In genomic region chr5:78547731-78548189, GRCh38 we compare ENCODE assay signal across 11 cellular contexts.
A peak's percentile ranks its signal among the peaks of the same experiment; 100 is the strongest.
DNase-seq lines count a peak whose midpoint lies in the region; ATAC-seq, FAIRE-seq and TF ChIP-seq lines count a peak whose summit lies in the region.
"Had no signal": no experiment of that assay in that cellular context is flagged by ENCODE, and none has a peak within 500 bp of the region (broad histone marks: within the 10 kb centered on the region; RNA-seq: fewer than 3 reads in every experiment).

No MANE protein-coding gene starts in this region.

- H3F3A ChIP-seq in MM.1S (ENCODE audit: insufficient read depth, low read length), result no peaks in the 10 kb centered on the region

- H4K20me1 ChIP-seq in MM.1S (ENCODE audit: insufficient read depth, low read length), result no peaks in the 10 kb centered on the region

- H2AFZ ChIP-seq in MM.1S (ENCODE audit: low read length), result no peak overlapping the region

- H3K4me1 ChIP-seq in MM.1S (ENCODE audit: low read length), result no peaks in the 10 kb centered on the region

- H3K9ac ChIP-seq in MM.1S (ENCODE audit: low read length), result no peak overlapping the region

- CTCF ChIA-PET in AG04450 (lab: Charles Lee), result interaction anchor here (0.6 kb wide), 1 partner anchor 102 kb away, joined by 4 read pairs; no protein-coding TSS in a partner anchor

- POLR2A ChIA-PET in AG04450 (lab: Yijun Ruan, JAX), result interaction anchor here (2.0 kb wide), 1 partner anchor 46 kb away, joined by 5 read pairs; no protein-coding TSS in a partner anchor

- H3K27ac ChIP-seq in AG04450 (ENCODE audit: low read depth, low read length) (peak overlapping the region; percentile 92), MM.1S (ENCODE audit: low read length) (no peak overlapping the region)
- H3K27ac ChIP-seq: C4-2B had no signal

- no peaks in the 10 kb centered on the region for H3K79me2 ChIP-seq in MM.1S (ENCODE audit: low read length)

- H3K36me3 ChIP-seq in MM.1S (replicated peaks; ENCODE audit: insufficient read depth, low read length), result no peaks in the 10 kb centered on the region

- H3K27me3 Mint-ChIP-seq in immature natural killer cell (ENCODE audit: low read depth in 3 of 3), result peaks cover 0 to 2% (median 2%) of the 10 kb centered on the region in 3 donors

- H3K9me3 ChIP-seq in AG04450 (ENCODE audit: control insufficient read depth, insufficient read depth, low read length), result no peaks in the 10 kb centered on the region
- H3K9me3 ChIP-seq in MM.1S (replicated peaks; ENCODE audit: insufficient read depth, low read length), result no peaks in the 10 kb centered on the region

- ATAC-seq in omental fat pad (ENCODE audit: low FRiP score), result peak; percentile 68
- ATAC-seq: stimulated activated naive CD8-positive, alpha-beta T cell treated with anti-CD3 and anti-CD28 coated beads, Interleukin-15, Interleukin-2, amounts not matched to agents 100 U/mL and 50 U/mL, for 24 hours had no signal

- no peaks in the 10 kb centered on the region for H3K9me3 Mint-ChIP-seq in immature natural killer cell

- H3K4me3 ChIP-seq in AG04450 (ENCODE audit: low read depth, low read length) (no peak overlapping the region), MM.1S (ENCODE audit: low read length) (no peak overlapping the region)

- no peak overlapping the region for H3K27ac Mint-ChIP-seq in immature natural killer cell

- no peak overlapping the region for H3K4me3 Mint-ChIP-seq in immature natural killer cell

- H3K27me3 ChIP-seq in AG04450 (ENCODE audit: control insufficient read depth, insufficient read depth, low read length) (no peaks in the 10 kb centered on the region), MM.1S (replicated peaks; ENCODE audit: insufficient read depth, low read length) (no peaks in the 10 kb centered on the region)

- no peak for FAIRE-seq in HTR-8/SVneo (lab: Jason Lieb, UNC)

- no peak for TF ChIP-seq CTCF in AG04450 (IDR thresholded peaks at IDR 0.05; ENCODE audit: low read depth, low read length)
- no peak for TF ChIP-seq CTCF in omental fat pad (IDR thresholded peaks at IDR 0.05)
- no peak for TF ChIP-seq CTCF in MM.1S (IDR thresholded peaks at IDR 0.05; ENCODE audit: low read length)

- no peak for DNase-seq in AG04450 (ENCODE audit: low read depth, low spot score)
- DNase-seq in NCI-H226, result peak; percentile 86
- DNase-seq in fibroblast of gingiva (ENCODE audit: low read depth), result peak; percentile 93
- DNase-seq in omental fat pad (ENCODE audit: low spot score), result no peak
- no peak for DNase-seq in MM.1S
- no peak for DNase-seq in activated CD4-positive, alpha-beta T cell treated with anti-CD3 and anti-CD28 coated beads for 4 hours
- DNase-seq in immature natural killer cell, result no peak
- no peak for DNase-seq in HTR-8/SVneo (ENCODE audit: insufficient read length, low spot score)
- DNase-seq: NCI-H774; stimulated activated naive CD8-positive, alpha-beta T cell treated with anti-CD3 and anti-CD28 coated beads, Interleukin-15, Interleukin-2, amounts not matched to agents 100 U/mL and 50 U/mL, for 24 hours had no signal

- H3K9me2 ChIP-seq in MM.1S (replicated peaks; ENCODE audit: insufficient read depth, low read length), result no peaks in the 10 kb centered on the region

- no peaks in the 10 kb centered on the region for H3K36me3 Mint-ChIP-seq in immature natural killer cell

- H3K4me2 ChIP-seq in MM.1S (ENCODE audit: low read depth, low read length), result no peak overlapping the region

- H3K4me1 Mint-ChIP-seq in immature natural killer cell, result peaks cover 4 to 18% of the 10 kb centered on the region in 2 donors

Comparison
In these comparisons a context has a peak if more than half of its experiments do, and no peak if none do; other contexts are left out.
1. DNase-seq: peak in NCI-H226 (single experiment) and fibroblast of gingiva (single experiment); none in AG04450 (single experiment), omental fat pad (single experiment), MM.1S (single experiment), activated CD4-positive, alpha-beta T cell treated with anti-CD3 and anti-CD28 coated beads for 4 hours (0 of 2), immature natural killer cell (0 of 3) and HTR-8/SVneo (single experiment).